Comparison of ENCODE assay signal across 26 cellular contexts in the genomic region with DNA sequence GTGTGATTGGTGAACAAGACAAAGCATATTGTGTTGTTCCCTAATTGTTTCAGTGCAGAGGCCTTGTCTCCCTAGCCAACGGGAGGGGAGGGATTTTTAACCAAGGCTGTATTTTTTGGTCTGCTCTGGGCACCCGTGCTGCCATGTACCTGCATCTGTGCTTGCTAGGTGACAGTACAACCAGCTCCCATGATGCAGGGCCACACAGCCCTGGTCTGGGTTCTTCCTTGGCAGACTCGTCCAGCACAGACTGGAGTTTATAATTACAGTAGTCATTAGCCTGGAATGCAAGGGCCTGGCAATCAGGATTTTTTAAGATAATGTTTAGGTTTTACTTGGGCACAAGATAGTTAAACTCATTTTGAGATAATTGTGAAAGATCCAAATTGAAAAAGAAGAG. TPM values are rescaled to one million over a fixed set of nuclear protein-coding genes. Genes with fewer than 3 reads are reported as not detected.
"Had no signal": no experiment of that assay in that cellular context is flagged by ENCODE, and none has a peak within 500 bp of the region (broad histone marks: within the 10 kb centered on the region; RNA-seq: fewer than 3 reads in every experiment).

No MANE protein-coding gene starts in this region.

- DNase-seq: Kasumi-1, MM.1S, NCI-H1092 treated with DMSO at 0.1 percent for 48 hours, NCI-H1436, NCI-H187, NCI-H2029, NCI-H2081 treated with DMSO at 0.1 percent for 48 hours, NCI-H2171, NCI-H226, NCI-H446, NCI-H510A, NCI-H524 treated with DMSO at 0.1 percent for 48 hours, NCI-H69, NCI-H774, PC-3, SHP77 treated with DMSO at 0.1 percent for 48 hours had no signal

- H3K9me3 ChIP-seq: SJSA1 had no signal

- H3K4me1 ChIP-seq: Peyer's patch, SJSA1 had no signal

- H3K4me3 Mint-ChIP-seq: IgD-negative memory B cell had no signal

- H3K36me3 ChIP-seq: Peyer's patch, SJSA1 had no signal

- ATAC-seq: HepG2, K562, PC-3, Right ventricle myocardium inferior had no signal

- H3K9ac ChIP-seq: KMS-11 had no signal

- H3K27me3 ChIP-seq: Peyer's patch, SJSA1 had no signal

- H3K4me3 ChIP-seq: K562, Peyer's patch, SJSA1, SK-N-MC had no signal

- H3K4me2 ChIP-seq: KMS-11 had no signal

- H3K27ac ChIP-seq: KMS-11, Peyer's patch, SJSA1, SK-N-MC had no signal

RNA-seq across cellular contexts. Expression of gene TCF7L1, which starts 36.4 kb away (rescaled TPM):
- total RNA-seq: OCI-LY7, RPMI7951 had no signal
